In the genomic region with DNA sequence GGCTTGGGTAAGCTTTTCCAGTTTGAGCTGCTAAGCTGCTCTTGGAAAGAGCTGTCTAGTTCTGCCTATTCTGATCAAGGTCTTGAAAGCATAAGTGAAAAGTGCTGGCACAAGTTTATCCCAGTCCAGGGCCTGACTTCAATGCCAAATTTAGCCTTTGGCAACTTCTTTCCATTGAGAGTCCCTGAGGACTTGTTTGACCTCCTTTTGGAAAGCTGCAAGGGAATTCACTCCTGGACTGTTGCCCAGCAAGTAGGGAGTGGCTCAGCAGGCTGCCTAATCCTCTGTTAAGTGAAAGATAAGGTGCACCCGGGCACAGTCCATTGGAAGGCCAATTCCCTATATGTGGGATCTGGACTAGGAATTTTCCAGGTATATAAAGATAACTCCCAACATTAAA, we compare ENCODE assay signal across 1 cellular context.
TF ChIP-seq lines count a peak whose summit lies in the region.

No MANE protein-coding gene starts in this region.

TF ChIP-seq in A549, 52 proteins besides CTCF, POLR2A, EP300 and RAD21 (continued from another document):
- TF ChIP-seq, protein P1, sequence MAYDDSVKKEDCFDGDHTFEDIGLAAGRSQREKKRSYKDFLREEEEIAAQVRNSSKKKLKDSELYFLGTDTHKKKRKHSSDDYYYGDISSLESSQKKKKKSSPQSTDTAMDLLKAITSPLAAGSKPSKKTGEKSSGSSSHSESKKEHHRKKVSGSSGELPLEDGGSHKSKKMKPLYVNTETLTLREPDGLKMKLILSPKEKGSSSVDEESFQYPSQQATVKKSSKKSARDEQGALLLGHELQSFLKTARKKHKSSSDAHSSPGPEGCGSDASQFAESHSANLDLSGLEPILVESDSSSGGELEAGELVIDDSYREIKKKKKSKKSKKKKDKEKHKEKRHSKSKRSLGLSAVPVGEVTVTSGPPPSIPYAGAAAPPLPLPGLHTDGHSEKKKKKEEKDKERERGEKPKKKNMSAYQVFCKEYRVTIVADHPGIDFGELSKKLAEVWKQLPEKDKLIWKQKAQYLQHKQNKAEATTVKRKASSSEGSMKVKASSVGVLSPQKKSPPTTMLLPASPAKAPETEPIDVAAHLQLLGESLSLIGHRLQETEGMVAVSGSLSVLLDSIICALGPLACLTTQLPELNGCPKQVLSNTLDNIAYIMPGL (CRISPR knock-in tag; IDR thresholded peaks at IDR 0.05; ENCODE audit: borderline replicate concordance), result no peak
- TF ChIP-seq, protein P2, sequence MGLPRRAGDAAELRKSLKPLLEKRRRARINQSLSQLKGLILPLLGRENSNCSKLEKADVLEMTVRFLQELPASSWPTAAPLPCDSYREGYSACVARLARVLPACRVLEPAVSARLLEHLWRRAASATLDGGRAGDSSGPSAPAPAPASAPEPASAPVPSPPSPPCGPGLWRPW (IDR thresholded peaks at IDR 0.05), result no peak
- TF ChIP-seq ZC3H11A (IDR thresholded peaks at IDR 0.05), result no peak
- no peak for TF ChIP-seq SREBF2 (IDR thresholded peaks at IDR 0.05)
- TF ChIP-seq TP53 (CRISPR knock-in tag; IDR thresholded peaks at IDR 0.05), result no peak
- TF ChIP-seq TFCP2L1 (CRISPR knock-in tag; IDR thresholded peaks at IDR 0.05), result no peak
- no peak for TF ChIP-seq CBX8 (IDR thresholded peaks at IDR 0.05)
- no peak for TF ChIP-seq JUN (IDR thresholded peaks at IDR 0.05)
- no peak for TF ChIP-seq RNF2 (IDR thresholded peaks at IDR 0.05; ENCODE audit: borderline replicate concordance, low read depth)
TF ChIP-seq in A549: peak in this region for 0.
